Comparison of ENCODE assay signal across 26 cellular contexts in genomic region chr14:104919993-104920315, GRCh38. TPM values are rescaled to one million over a fixed set of nuclear protein-coding genes. Genes with fewer than 3 reads are reported as not detected.
"Had no signal": no experiment of that assay in that cellular context is flagged by ENCODE, and none has a peak within 500 bp of the region (broad histone marks: within the 10 kb centered on the region; RNA-seq: fewer than 3 reads in every experiment).

No MANE protein-coding gene starts in this region.

- H3K4me3 ChIP-seq: hepatocyte, psoas muscle, right lobe of liver, spleen, testis, tibial nerve, upper lobe of right lung, vagina had no signal

- DNase-seq: effector CD4-positive, alpha-beta T cell; endodermal cell; erythroblast; left colon; left ventricle myocardium superior; naive thymus-derived CD4-positive, alpha-beta T cell; nephron progenitor cell; psoas muscle; retina; right lobe of liver; spleen; stimulated activated CD4-positive, alpha-beta T cell treated with anti-CD3 and anti-CD28 coated beads, Interleukin-15, amount 100 ng/mL, for 24 hours; stimulated activated CD4-positive, alpha-beta T cell treated with anti-CD3 and anti-CD28 coated beads, Interleukin-2, amount 100 ng/mL, for 24 hours; stimulated activated CD4-positive, alpha-beta T cell treated with anti-CD3 and anti-CD28 coated beads, Interleukin-4, amount 100 ng/mL, for 4 hours; stimulated activated naive B cell treated with anti-CD40 and anti-IgM and Interleukin-4, amounts not matched to agents 10 μg/mL and 1 μg/mL and 100 μg/mL, for 72 hours; stimulated activated naive CD8-positive, alpha-beta T cell treated with anti-CD3 and anti-CD28 coated beads, Interleukin-15, amount 100 ng/mL, for 72 hours; testis; upper lobe of right lung had no signal

- H3K4me2 ChIP-seq: hepatocyte had no signal

- H3K9me3 ChIP-seq: neutrophil, psoas muscle, right lobe of liver, testis, upper lobe of right lung, vagina had no signal

- H3K4me1 ChIP-seq: psoas muscle, right lobe of liver, testis, tibial nerve, upper lobe of right lung, vagina had no signal

- H3K27me3 ChIP-seq: right lobe of liver, spleen, testis, tibial nerve, upper lobe of right lung, vagina had no signal

- FAIRE-seq: endothelial cell of umbilical vein had no signal

- ATAC-seq: left colon; left ventricle myocardium superior; naive thymus-derived CD4-positive, alpha-beta T cell; psoas muscle; right lobe of liver; stimulated activated naive B cell treated with anti-CD40 and anti-IgM and Interleukin-4, amounts not matched to agents 10 μg/mL and 1 μg/mL and 100 μg/mL, for 72 hours; stimulated activated naive CD8-positive, alpha-beta T cell treated with anti-CD3 and anti-CD28 coated beads, Interleukin-15, amount 100 ng/mL, for 72 hours; upper lobe of right lung had no signal

- H3K79me2 ChIP-seq: hepatocyte had no signal

- H2AFZ ChIP-seq: hepatocyte had no signal

- H3K36me3 ChIP-seq: neutrophil, right lobe of liver, spleen, tibial nerve, upper lobe of right lung, vagina had no signal

- H3K27ac ChIP-seq: hepatocyte, neutrophil, psoas muscle, right lobe of liver, spleen, testis, tibial nerve, upper lobe of right lung, vagina had no signal

RNA-seq across cellular contexts. Expression of gene PLD4, which starts 4.7 kb away (rescaled TPM):
- total RNA-seq: dermis microvascular lymphatic vessel endothelial cell, endodermal cell, hepatocyte, lung microvascular endothelial cell, osteoblast, vagina had no signal
- polyA plus RNA-seq: psoas muscle had no signal

RNA-seq across cellular contexts. Expression of gene AHNAK2, which starts 58.2 kb away (rescaled TPM):
- polyA plus RNA-seq: naive thymus-derived CD4-positive, alpha-beta T cell had no signal
